Comparison of ENCODE assay signal across 13 cellular contexts in the genomic region with DNA sequence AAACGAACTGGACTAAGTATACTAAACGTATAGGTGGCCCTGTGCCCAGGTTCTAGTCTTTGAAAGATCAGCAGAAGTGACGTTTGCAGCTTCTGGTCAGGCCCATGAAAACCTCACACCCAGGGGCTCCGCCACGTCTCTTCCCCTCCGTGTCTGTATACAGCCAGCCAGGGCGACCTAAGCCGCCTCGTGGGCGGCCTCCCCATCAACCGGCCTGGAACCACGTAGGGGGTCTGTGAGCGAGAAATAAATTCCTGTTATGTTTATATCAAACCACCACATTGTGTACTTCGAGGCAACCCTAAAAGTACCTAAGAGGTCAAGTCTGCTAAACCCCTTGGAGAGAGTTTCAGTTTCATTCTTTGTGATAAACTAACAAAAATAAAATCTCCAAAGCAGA. TPM values are rescaled to one million over a fixed set of nuclear protein-coding genes. Genes with fewer than 3 reads are reported as not detected.
A peak's percentile ranks its signal among the peaks of the same experiment; 100 is the strongest.
DNase-seq lines count a peak whose midpoint lies in the region; ATAC-seq lines count a peak whose summit lies in the region.
"Had no signal": no experiment of that assay in that cellular context is flagged by ENCODE, and none has a peak within 500 bp of the region (broad histone marks: within the 10 kb centered on the region; RNA-seq: fewer than 3 reads in every experiment).

No MANE protein-coding gene starts in this region.

- H3K27me3 ChIP-seq in layer of hippocampus (ENCODE audit: control insufficient read depth, insufficient read depth, low read length), result no peaks in the 10 kb centered on the region

- no peak overlapping the region for H3K4me3 Mint-ChIP-seq in T-helper 1 cell treated with Interleukin-12 subunit alpha and Interleukin-12 subunit beta and Interleukin-4 antibody, amounts not matched to agents 30 μg/mL and 1 μg/mL, for 36 hours
- peak overlapping the region; percentile 44 for H3K4me3 Mint-ChIP-seq in activated T-helper 1 cell treated with anti-CD3 and anti-CD28 coated beads, Interleukin-12 subunit alpha, Interleukin-12 subunit beta, Interleukin-2, Interleukin-4 antibody, amounts not matched to agents 30 ng/mL and 10 ng/mL and 1 ng/mL, durations not matched to agents 14 hours and 24 hours and 36 hours
- H3K4me3 Mint-ChIP-seq in stimulated activated naive CD8-positive, alpha-beta T cell treated with anti-CD3 and anti-CD28 coated beads, Interleukin-15, amount 100 ng/mL, for 72 hours, result peak overlapping the region; percentile 1 to 14

- H3K9me3 Mint-ChIP-seq in T-helper 1 cell treated with Interleukin-12 subunit alpha and Interleukin-12 subunit beta and Interleukin-4 antibody, amounts not matched to agents 30 μg/mL and 1 μg/mL, for 36 hours, result no peaks in the 10 kb centered on the region
- no peaks in the 10 kb centered on the region for H3K9me3 Mint-ChIP-seq in activated T-helper 1 cell treated with anti-CD3 and anti-CD28 coated beads, Interleukin-12 subunit alpha, Interleukin-12 subunit beta, Interleukin-2, Interleukin-4 antibody, amounts not matched to agents 30 ng/mL and 10 ng/mL and 1 ng/mL, durations not matched to agents 14 hours and 24 hours and 36 hours
- H3K9me3 Mint-ChIP-seq in stimulated activated naive CD8-positive, alpha-beta T cell treated with anti-CD3 and anti-CD28 coated beads, Interleukin-15, amount 100 ng/mL, for 72 hours, result no peaks in the 10 kb centered on the region

- DNase-seq in T-helper 1 cell, result no peak
- no peak for DNase-seq in activated T-helper 1 cell treated with anti-CD3 and anti-CD28 coated beads, Interleukin-12 subunit alpha, Interleukin-12 subunit beta, Interleukin-2, Interleukin-4 antibody, amounts not matched to agents 30 ng/mL and 10 ng/mL and 1 ng/mL, durations not matched to agents 14 hours and 24 hours and 36 hours (ENCODE audit: low spot score)
- no peak for DNase-seq in stimulated activated naive CD8-positive, alpha-beta T cell treated with anti-CD3 and anti-CD28 coated beads, Interleukin-15, amount 100 ng/mL, for 72 hours
- no peak for DNase-seq in cerebellum (ENCODE audit: low spot score)
- no peak for DNase-seq in anterior cingulate cortex (lab: John Stamatoyannopoulos, UW)
- DNase-seq in DMS 273 (lab: John Stamatoyannopoulos, UW; ENCODE audit: unreplicated experiment), result no peak
- DNase-seq: 8988T, DMS79 treated with DMSO at 0.1 percent for 48 hours, NCI-H1930, WERI-Rb-1 had no signal

- no peaks in the 10 kb centered on the region for H3K27me3 Mint-ChIP-seq in T-helper 1 cell treated with Interleukin-12 subunit alpha and Interleukin-12 subunit beta and Interleukin-4 antibody, amounts not matched to agents 30 μg/mL and 1 μg/mL, for 36 hours (ENCODE audit: low read depth)
- H3K27me3 Mint-ChIP-seq in activated T-helper 1 cell treated with anti-CD3 and anti-CD28 coated beads, Interleukin-12 subunit alpha, Interleukin-12 subunit beta, Interleukin-2, Interleukin-4 antibody, amounts not matched to agents 30 ng/mL and 10 ng/mL and 1 ng/mL, durations not matched to agents 14 hours and 24 hours and 36 hours (ENCODE audit: insufficient read depth), result no peaks in the 10 kb centered on the region
- H3K27me3 Mint-ChIP-seq in stimulated activated naive CD8-positive, alpha-beta T cell treated with anti-CD3 and anti-CD28 coated beads, Interleukin-15, amount 100 ng/mL, for 72 hours, result no peaks in the 10 kb centered on the region

- H3K36me3 Mint-ChIP-seq in T-helper 1 cell treated with Interleukin-12 subunit alpha and Interleukin-12 subunit beta and Interleukin-4 antibody, amounts not matched to agents 30 μg/mL and 1 μg/mL, for 36 hours (ENCODE audit: low read depth), result peaks cover 12% of the 10 kb centered on the region
- H3K36me3 Mint-ChIP-seq in activated T-helper 1 cell treated with anti-CD3 and anti-CD28 coated beads, Interleukin-12 subunit alpha, Interleukin-12 subunit beta, Interleukin-2, Interleukin-4 antibody, amounts not matched to agents 30 ng/mL and 10 ng/mL and 1 ng/mL, durations not matched to agents 14 hours and 24 hours and 36 hours (ENCODE audit: low read depth), result peaks cover 28% of the 10 kb centered on the region

- intact Hi-C loops in activated T-helper 1 cell treated with anti-CD3 and anti-CD28 coated beads, Interleukin-12 subunit alpha, Interleukin-12 subunit beta, Interleukin-2, Interleukin-4 antibody, amounts not matched to agents 30 ng/mL and 10 ng/mL and 1 ng/mL, durations not matched to agents 14 hours and 24 hours and 36 hours (cut with micrococcal nuclease), result no loop called here

- peak overlapping the region; percentile 67 for H3K27ac ChIP-seq in layer of hippocampus (ENCODE audit: low read depth, low read length)
- H3K27ac ChIP-seq: WERI-Rb-1 had no signal

- peak overlapping the region; percentile 77 for H3K27ac Mint-ChIP-seq in T-helper 1 cell treated with Interleukin-12 subunit alpha and Interleukin-12 subunit beta and Interleukin-4 antibody, amounts not matched to agents 30 μg/mL and 1 μg/mL, for 36 hours
- H3K27ac Mint-ChIP-seq in activated T-helper 1 cell treated with anti-CD3 and anti-CD28 coated beads, Interleukin-12 subunit alpha, Interleukin-12 subunit beta, Interleukin-2, Interleukin-4 antibody, amounts not matched to agents 30 ng/mL and 10 ng/mL and 1 ng/mL, durations not matched to agents 14 hours and 24 hours and 36 hours, result peak overlapping the region; percentile 59
- H3K27ac Mint-ChIP-seq in stimulated activated naive CD8-positive, alpha-beta T cell treated with anti-CD3 and anti-CD28 coated beads, Interleukin-15, amount 100 ng/mL, for 72 hours, result no peak overlapping the region

- H3K4me1 Mint-ChIP-seq in T-helper 1 cell treated with Interleukin-12 subunit alpha and Interleukin-12 subunit beta and Interleukin-4 antibody, amounts not matched to agents 30 μg/mL and 1 μg/mL, for 36 hours (ENCODE audit: low read depth), result peaks cover 34% of the 10 kb centered on the region
- H3K4me1 Mint-ChIP-seq in activated T-helper 1 cell treated with anti-CD3 and anti-CD28 coated beads, Interleukin-12 subunit alpha, Interleukin-12 subunit beta, Interleukin-2, Interleukin-4 antibody, amounts not matched to agents 30 ng/mL and 10 ng/mL and 1 ng/mL, durations not matched to agents 14 hours and 24 hours and 36 hours (ENCODE audit: low read depth), result peaks cover 62% of the 10 kb centered on the region
- peaks cover 63% of the 10 kb centered on the region for H3K4me1 Mint-ChIP-seq in stimulated activated naive CD8-positive, alpha-beta T cell treated with anti-CD3 and anti-CD28 coated beads, Interleukin-15, amount 100 ng/mL, for 72 hours

- no peak for ATAC-seq in stimulated activated naive CD8-positive, alpha-beta T cell treated with anti-CD3 and anti-CD28 coated beads, Interleukin-15, amount 100 ng/mL, for 72 hours

RNA-seq across cellular contexts. Expression of a gene that starts 6.8 kb away (rescaled TPM):
- 65.8 and 66.8 TPM in 2 replicates for total RNA-seq in activated T-helper 1 cell treated with anti-CD3 and anti-CD28 coated beads, Interleukin-12 subunit alpha, Interleukin-12 subunit beta, Interleukin-2, Interleukin-4 antibody, amounts not matched to agents 30 ng/mL and 10 ng/mL and 1 ng/mL, durations not matched to agents 14 hours and 24 hours and 36 hours
- total RNA-seq in cerebellum, result 9.6 TPM

RNA-seq across cellular contexts. Expression of a gene that starts 7.1 kb away (rescaled TPM):
- total RNA-seq in activated T-helper 1 cell treated with anti-CD3 and anti-CD28 coated beads, Interleukin-12 subunit alpha, Interleukin-12 subunit beta, Interleukin-2, Interleukin-4 antibody, amounts not matched to agents 30 ng/mL and 10 ng/mL and 1 ng/mL, durations not matched to agents 14 hours and 24 hours and 36 hours, result 26.2 and 27.7 TPM in 2 replicates
- 27.6 TPM for total RNA-seq in cerebellum

RNA-seq across cellular contexts. Expression of a gene that starts 11.7 kb away (rescaled TPM):
- total RNA-seq in activated T-helper 1 cell treated with anti-CD3 and anti-CD28 coated beads, Interleukin-12 subunit alpha, Interleukin-12 subunit beta, Interleukin-2, Interleukin-4 antibody, amounts not matched to agents 30 ng/mL and 10 ng/mL and 1 ng/mL, durations not matched to agents 14 hours and 24 hours and 36 hours, result 131 and 133 TPM in 2 replicates
- total RNA-seq in cerebellum, result 6.5 TPM

RNA-seq across cellular contexts. Expression of a gene that starts 33.9 kb away (rescaled TPM):
- not detected in 2 replicates for total RNA-seq in activated T-helper 1 cell treated with anti-CD3 and anti-CD28 coated beads, Interleukin-12 subunit alpha, Interleukin-12 subunit beta, Interleukin-2, Interleukin-4 antibody, amounts not matched to agents 30 ng/mL and 10 ng/mL and 1 ng/mL, durations not matched to agents 14 hours and 24 hours and 36 hours
- total RNA-seq in cerebellum, result 0.09 TPM
- total RNA-seq: kidney epithelial cell had no signal

RNA-seq across cellular contexts. Expression of a gene that starts 34.0 kb away (rescaled TPM):
- 39.4 and 39.6 TPM in 2 replicates for total RNA-seq in activated T-helper 1 cell treated with anti-CD3 and anti-CD28 coated beads, Interleukin-12 subunit alpha, Interleukin-12 subunit beta, Interleukin-2, Interleukin-4 antibody, amounts not matched to agents 30 ng/mL and 10 ng/mL and 1 ng/mL, durations not matched to agents 14 hours and 24 hours and 36 hours
- 17.6 TPM for total RNA-seq in cerebellum

Comparison
In these comparisons a context has a peak if more than half of its experiments do, and no peak if none do; other contexts are left out.
1. H3K27ac Mint-ChIP-seq: peak in T-helper 1 cell treated with Interleukin-12 subunit alpha and Interleukin-12 subunit beta and Interleukin-4 antibody, amounts not matched to agents 30 μg/mL and 1 μg/mL, for 36 hours (single experiment) and activated T-helper 1 cell treated with anti-CD3 and anti-CD28 coated beads, Interleukin-12 subunit alpha, Interleukin-12 subunit beta, Interleukin-2, Interleukin-4 antibody, amounts not matched to agents 30 ng/mL and 10 ng/mL and 1 ng/mL, durations not matched to agents 14 hours and 24 hours and 36 hours (single experiment); none in stimulated activated naive CD8-positive, alpha-beta T cell treated with anti-CD3 and anti-CD28 coated beads, Interleukin-15, amount 100 ng/mL, for 72 hours (0 of 2).
2. RNA of a gene that starts 11.7 kb away (total RNA-seq): 131 to 133 TPM in activated T-helper 1 cell treated with anti-CD3 and anti-CD28 coated beads, Interleukin-12 subunit alpha, Interleukin-12 subunit beta, Interleukin-2, Interleukin-4 antibody, amounts not matched to agents 30 ng/mL and 10 ng/mL and 1 ng/mL, durations not matched to agents 14 hours and 24 hours and 36 hours; 6.5 TPM in cerebellum (single experiment); every median in the first group is over 10 times any median in the second.